Comparison of ENCODE assay signal across 8 cellular contexts in genomic region chr4:102761478-102761790, GRCh38.
DNase-seq lines count a peak whose midpoint lies in the region; ATAC-seq and TF ChIP-seq lines count a peak whose summit lies in the region.

No MANE protein-coding gene starts in this region.

- peak overlapping the region; percentile 94 for H3K4me3 Mint-ChIP-seq in activated naive CD4-positive, alpha-beta T cell treated with anti-CD3 and anti-CD28 coated beads, Interleukin-2, amount 10 ng/mL, durations not matched to agents 7 days and 5 days

- TF ChIP-seq CTCF in WI38 (IDR thresholded peaks at IDR 0.05; ENCODE audit: low read depth, low read length): no peak
- TF ChIP-seq CTCF in retinal pigment epithelial cell (conservative IDR thresholded peaks at IDR 0.05; ENCODE audit: low read depth, low read length): no peak

- peaks cover 6% of the 10 kb centered on the region for H3K27me3 Mint-ChIP-seq in activated naive CD4-positive, alpha-beta T cell treated with anti-CD3 and anti-CD28 coated beads, Interleukin-2, amount 10 ng/mL, durations not matched to agents 7 days and 5 days

- ATAC-seq in GM19395 (IDR thresholded peaks at IDR 0.05; ENCODE audit: unreplicated experiment): no peak

- H3K4me3 ChIP-seq in WI38 (ENCODE audit: low read depth, low read length) (peak overlapping the region; percentile 90), retinal pigment epithelial cell (ENCODE audit: low read length) (peak overlapping the region; percentile 87)

- H3K36me3 Mint-ChIP-seq in activated naive CD4-positive, alpha-beta T cell treated with anti-CD3 and anti-CD28 coated beads, Interleukin-2, amount 10 ng/mL, durations not matched to agents 7 days and 5 days: peaks cover 13% of the 10 kb centered on the region

- CTCF ChIA-PET in activated naive CD4-positive, alpha-beta T cell treated with anti-CD3 and anti-CD28 coated beads, Interleukin-2, amount 10 ng/mL, durations not matched to agents 7 days and 5 days (lab: Charles Lee): interaction anchor here (0.7 to 1.2 kb wide), 2 partner anchors 31 to 66 kb away, joined by 3 read pairs; partner anchors contain the start of gene UBE2D3

- no peaks in the 10 kb centered on the region for H3K9me3 Mint-ChIP-seq in activated naive CD4-positive, alpha-beta T cell treated with anti-CD3 and anti-CD28 coated beads, Interleukin-2, amount 10 ng/mL, durations not matched to agents 7 days and 5 days

- H3K4me1 Mint-ChIP-seq in activated naive CD4-positive, alpha-beta T cell treated with anti-CD3 and anti-CD28 coated beads, Interleukin-2, amount 10 ng/mL, durations not matched to agents 7 days and 5 days: peaks cover 34% of the 10 kb centered on the region

- no peak for DNase-seq in activated naive CD4-positive, alpha-beta T cell treated with anti-CD3 and anti-CD28 coated beads, Interleukin-2, amount 10 ng/mL, durations not matched to agents 7 days and 5 days
- DNase-seq in activated naive CD4-positive, alpha-beta T cell (lab: John Stamatoyannopoulos, UW): no peak
- DNase-seq in glomerular visceral epithelial cell (ENCODE audit: extremely low spot score) (peak; percentile 17), retinal pigment epithelial cell (ENCODE audit: low read depth) (peak; percentile 20), DMS79 treated with DMSO at 0.1 percent for 48 hours (lab: John Stamatoyannopoulos, UW) (no peak), hepatic stellate cell (ENCODE audit: low spot score) (no peak)

- H3K27ac Mint-ChIP-seq in activated naive CD4-positive, alpha-beta T cell treated with anti-CD3 and anti-CD28 coated beads, Interleukin-2, amount 10 ng/mL, durations not matched to agents 7 days and 5 days: peak overlapping the region; percentile 79

Comparison
In these comparisons a context has a peak if more than half of its experiments do, and no peak if none do; other contexts are left out.
1. DNase-seq: peak in glomerular visceral epithelial cell (single experiment) and retinal pigment epithelial cell (single experiment); none in activated naive CD4-positive, alpha-beta T cell treated with anti-CD3 and anti-CD28 coated beads, Interleukin-2, amount 10 ng/mL, durations not matched to agents 7 days and 5 days (single experiment), activated naive CD4-positive, alpha-beta T cell (0 of 4), DMS79 treated with DMSO at 0.1 percent for 48 hours (single experiment) and hepatic stellate cell (single experiment).